2 cellular contexts compared by ENCODE assay signal in genomic region chr3:183244219-183244618, GRCh38.
A peak's percentile ranks its signal among the peaks of the same experiment; 100 is the strongest.
TF ChIP-seq lines count a peak whose summit lies in the region.

No MANE protein-coding gene starts in this region.

TF ChIP-seq in liver, 16 proteins besides CTCF, POLR2A, EP300 and RAD21:
- TF ChIP-seq HNF4A (conservative IDR thresholded peaks at IDR 0.05) (peak; percentile 35 to 37), SP1 (IDR thresholded peaks at IDR 0.05) (no peak), FOXA1 (IDR thresholded peaks at IDR 0.05) (no peak), RXRA (IDR thresholded peaks at IDR 0.05) (no peak), GABPA (IDR thresholded peaks at IDR 0.05 in 1 of 2, conservative IDR thresholded peaks at IDR 0.05 in 1 of 2) (no peak), NR2F2 (IDR thresholded peaks at IDR 0.05) (no peak), TAF1 (conservative IDR thresholded peaks at IDR 0.05) (no peak), ATF3 (IDR thresholded peaks at IDR 0.05) (no peak)

TF ChIP-seq in HepG2, 621 proteins besides CTCF, POLR2A, EP300 and RAD21:
- TF ChIP-seq ZFAT (CRISPR knock-in tag; conservative IDR thresholded peaks at IDR 0.05), result no peak
- TF ChIP-seq ZSCAN31 (CRISPR knock-in tag; IDR thresholded peaks at IDR 0.05; ENCODE audit: low read depth), result no peak
- no peak for TF ChIP-seq PHF21A (CRISPR knock-in tag; IDR thresholded peaks at IDR 0.05)
- TF ChIP-seq ZNF367 (CRISPR knock-in tag; IDR thresholded peaks at IDR 0.05; ENCODE audit: borderline replicate concordance), result no peak
- no peak for TF ChIP-seq ZSCAN12 (CRISPR knock-in tag; IDR thresholded peaks at IDR 0.05)
- TF ChIP-seq ZNF160 (CRISPR knock-in tag; IDR thresholded peaks at IDR 0.05), result no peak
- TF ChIP-seq NR2C2 (CRISPR knock-in tag; IDR thresholded peaks at IDR 0.05; ENCODE audit: borderline replicate concordance), result no peak
- TF ChIP-seq ZNF354B (CRISPR knock-in tag; IDR thresholded peaks at IDR 0.05), result no peak
- TF ChIP-seq ZNF510 (CRISPR knock-in tag; IDR thresholded peaks at IDR 0.05; ENCODE audit: low read depth), result no peak
- no peak for TF ChIP-seq KDM3A (CRISPR knock-in tag; IDR thresholded peaks at IDR 0.05; ENCODE audit: low read depth)
- no peak for TF ChIP-seq ZNF260 (CRISPR knock-in tag; IDR thresholded peaks at IDR 0.05; ENCODE audit: borderline replicate concordance, low read depth)
- no peak for TF ChIP-seq IKZF5 (CRISPR knock-in tag; IDR thresholded peaks at IDR 0.05)
- TF ChIP-seq GTF2F1 (IDR thresholded peaks at IDR 0.05; ENCODE audit: low read length), result no peak
- no peak for TF ChIP-seq ZNF891 (CRISPR knock-in tag; IDR thresholded peaks at IDR 0.05)
